ENCODE assay signal across 8 cellular contexts in genomic region chr7:140475747-140476333, GRCh38. TPM values are rescaled to one million over a fixed set of nuclear protein-coding genes. Genes with fewer than 3 reads are reported as not detected.
DNase-seq lines count a peak whose midpoint lies in the region; ATAC-seq, FAIRE-seq and TF ChIP-seq lines count a peak whose summit lies in the region.

No MANE protein-coding gene starts in this region.

- peaks cover 29% of the 10 kb centered on the region for H3K4me1 Mint-ChIP-seq in T-helper 2 cell treated with Interferon-gamma antibody and Interleukin-4, amounts not matched to agents 5 μg/mL and 100 μg/mL, for 36 hours (ENCODE audit: low read depth)
- peaks cover 21% of the 10 kb centered on the region for H3K4me1 Mint-ChIP-seq in nephron

- H3K4me3 ChIP-seq in A673 (ENCODE audit: low read depth, low read length, poor library complexity, severe bottlenecking) (no peak overlapping the region), dorsolateral prefrontal cortex (peak overlapping the region in 4 of 59 donors; percentile 1 to 31 (median 10))

- H3K27me3 ChIP-seq in A673 (replicated peaks; ENCODE audit: insufficient read depth, low read depth, low read length, poor library complexity) (no peaks in the 10 kb centered on the region), dorsolateral prefrontal cortex (no peaks in the 10 kb centered on the region)

- H3K9me3 Mint-ChIP-seq in T-helper 2 cell treated with Interferon-gamma antibody and Interleukin-4, amounts not matched to agents 5 μg/mL and 100 μg/mL, for 36 hours, result no peaks in the 10 kb centered on the region
- no peaks in the 10 kb centered on the region for H3K9me3 Mint-ChIP-seq in nephron

- H3K27ac ChIP-seq in A673 (ENCODE audit: low read depth, low read length, poor library complexity, severe bottlenecking) (no peak overlapping the region), dorsolateral prefrontal cortex (no peak overlapping the region)

- H3K27me3 Mint-ChIP-seq in T-helper 2 cell treated with Interferon-gamma antibody and Interleukin-4, amounts not matched to agents 5 μg/mL and 100 μg/mL, for 36 hours (ENCODE audit: low read depth), result no peaks in the 10 kb centered on the region
- H3K27me3 Mint-ChIP-seq in nephron (ENCODE audit: low read depth), result no peaks in the 10 kb centered on the region

- H3K36me3 Mint-ChIP-seq in T-helper 2 cell treated with Interferon-gamma antibody and Interleukin-4, amounts not matched to agents 5 μg/mL and 100 μg/mL, for 36 hours (ENCODE audit: low read depth), result peaks cover 9% of the 10 kb centered on the region
- peaks cover 7% of the 10 kb centered on the region for H3K36me3 Mint-ChIP-seq in nephron (ENCODE audit: low read depth)

- intact Hi-C loops in A673 (cut with micrococcal nuclease; ENCODE audit: unreplicated experiment), result loop anchor here (10.0 kb wide), 1 partner anchor 449 kb away; the partner anchor contains the start of gene BRAF
- intact Hi-C loops in dorsolateral prefrontal cortex (cut with DNase I), result loop anchor here (5.0 to 10.0 kb wide), 3 partner anchors 141 to 449 kb away; partner anchors contain the start of gene BRAF (in 1 of the 2)

- peak; percentile 92 for FAIRE-seq in G401.6 (lab: Jason Lieb, UNC)

- POLR2A ChIA-PET in A673 (lab: Charles Lee; ENCODE audit: low non-redundant PET), result no interaction called here

- peaks cover 4% of the 10 kb centered on the region for H3K4me1 ChIP-seq in A673 (ENCODE audit: insufficient read depth, low read length, poor library complexity, severe bottlenecking)

- peak; percentile 58 for DNase-seq in A673 (ENCODE audit: low spot score)
- peak; percentile 68 for DNase-seq in NCI-H146 (lab: John Stamatoyannopoulos, UW)
- no peak for DNase-seq in T-helper 2 cell treated with Interferon-gamma antibody and Interleukin-4, amounts not matched to agents 5 μg/mL and 100 μg/mL, for 36 hours (ENCODE audit: low spot score)
- DNase-seq in dorsolateral prefrontal cortex, result peak in 2 of 10 donors; percentile 8 to 33

- ATAC-seq in GM19455 (IDR thresholded peaks at IDR 0.05; ENCODE audit: unreplicated experiment), result no peak
- no peak for ATAC-seq in GM18858 (IDR thresholded peaks at IDR 0.05; ENCODE audit: unreplicated experiment)

- TF ChIP-seq CTCF in A673 (conservative IDR thresholded peaks at IDR 0.05; ENCODE audit: low read depth, low read length) (peak; percentile 66), dorsolateral prefrontal cortex (IDR thresholded peaks at IDR 0.05 in 54 of 56, conservative IDR thresholded peaks at IDR 0.05 in 2 of 56; ENCODE audit: low read depth in 1 of 56, partially characterized antibody in 56 of 56) (peak; percentile 28 to 77 (median 60)), nephron (IDR thresholded peaks at IDR 0.05; ENCODE audit: unreplicated experiment in 3 of 3) (peak; percentile 53 to 63 (median 58))

- CTCF ChIA-PET in A673 (lab: Charles Lee), result no interaction called here

- H3K27ac Mint-ChIP-seq in T-helper 2 cell treated with Interferon-gamma antibody and Interleukin-4, amounts not matched to agents 5 μg/mL and 100 μg/mL, for 36 hours, result no peak overlapping the region
- H3K27ac Mint-ChIP-seq in nephron, result peak overlapping the region; percentile 10 to 64 (median 61)

- H3K4me3 Mint-ChIP-seq in T-helper 2 cell treated with Interferon-gamma antibody and Interleukin-4, amounts not matched to agents 5 μg/mL and 100 μg/mL, for 36 hours, result peak overlapping the region; percentile 71
- H3K4me3 Mint-ChIP-seq in nephron, result peak overlapping the region; percentile 84 to 98 (median 98)

- H3K9me3 ChIP-seq in A673 (ENCODE audit: low read depth, low read length, poor library complexity, severe bottlenecking), result no peaks in the 10 kb centered on the region

- BruUV-seq in A673 (replicated peaks; lab: Mats Ljungman, UMichigan), result no TSS peak

- no peaks in the 10 kb centered on the region for H3K36me3 ChIP-seq in A673 (ENCODE audit: insufficient read depth, low read length, poor library complexity, severe bottlenecking)

RNA-seq across cellular contexts. Expression of gene MKRN1, which starts 3.5 kb away (rescaled TPM):
- total RNA-seq in A673 (2021) (51.1 and 57.6 TPM in 2 replicates), dorsolateral prefrontal cortex (100 to 1,000 TPM in 31 of 120 experiments, 10 to 100 TPM in 89; 64.7 to 117 (median 91.9) TPM)
